In the genomic region with DNA sequence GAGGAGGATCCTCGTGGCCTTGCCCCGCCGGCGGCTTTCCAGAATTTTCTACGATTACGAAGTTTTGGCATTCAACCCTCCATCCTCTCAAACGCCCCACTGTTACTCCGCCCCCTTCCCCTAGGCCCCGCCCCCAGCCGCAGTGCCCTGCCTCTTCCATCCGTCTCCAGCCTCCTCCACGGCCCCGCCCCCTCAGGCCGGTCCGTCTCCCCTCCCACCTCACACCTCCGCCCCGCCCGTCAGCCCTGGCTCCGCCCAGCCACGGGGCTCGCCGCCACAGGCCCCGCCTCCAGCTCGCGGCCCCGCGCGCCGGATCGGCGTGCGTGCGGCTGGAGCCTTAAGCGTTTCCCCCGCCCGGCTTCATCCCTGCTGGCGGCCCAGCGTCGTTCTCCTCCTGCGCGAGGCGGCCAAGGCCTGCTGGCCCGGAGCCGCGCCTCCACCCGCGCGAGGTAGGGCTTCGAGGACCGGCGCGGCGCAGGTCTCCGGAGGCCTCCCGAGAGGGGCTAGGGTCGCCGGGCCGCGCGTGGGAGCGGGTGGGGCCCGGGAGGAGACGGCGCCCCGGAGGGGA, we compare ENCODE assay signal across 8 cellular contexts. TPM values are rescaled to one million over a fixed set of nuclear protein-coding genes. Genes with fewer than 3 reads are reported as not detected.
DNase-seq lines count a peak whose midpoint lies in the region; TF ChIP-seq lines count a peak whose summit lies in the region.

Gene C17orf67, minus strand, starts transcription at position 109 of the 568 bp plus-strand sequence. CDS start 18,110 bp downstream, outside the sequence.
Gene DGKE, plus strand, starts transcription at position 340 of the 568 bp plus-strand sequence. CDS start 645 bp downstream, outside the sequence.

- H3K36me3 ChIP-seq in HAP-1 (replicated peaks) (peaks cover 6% of the 10 kb centered on the region; the same call in 1 of the 2 replicates), neutrophil (no peaks in the 10 kb centered on the region)

- H3K27ac ChIP-seq in neutrophil (peak within 1 kb of the TSS; percentile 71), substantia nigra (ENCODE audit: low read depth, low read length, poor library complexity, severe bottlenecking) (peak within 1 kb of the TSS; percentile 79)

- no peaks in the 10 kb centered on the region for H3K9me3 ChIP-seq in HAP-1
- H3K9me3 ChIP-seq in neutrophil = no peaks in the 10 kb centered on the region

- DNase-seq in G401 (ENCODE audit: low spot score) (peak; percentile 99), HAP-1 (ENCODE audit: low spot score in 2 of 2) (peak; percentile 91 to 99), M059J (ENCODE audit: low read depth) (peak; percentile 73), SIG-M5 treated with dmso at 0.1 percent for 504 hours (lab: John Stamatoyannopoulos, UW; ENCODE audit: unreplicated experiment) (peak; percentile 94), foreskin melanocyte (peak; percentile 80), substantia nigra (lab: John Stamatoyannopoulos, UW) (peak; percentile 52 to 99 (median 93))
- peak; percentile 84 to 99 (median 96) for DNase-seq in activated naive CD4-positive, alpha-beta T cell (lab: John Stamatoyannopoulos, UW)

- in situ Hi-C loops in G401 (cut with HindIII; ENCODE audit: low sequenced_read_pairs) = no loop called here
- in situ Hi-C loops in HAP-1 (cut with MboI; ENCODE audit: low sequenced_read_pairs) = no loop called here

- no peaks in the 10 kb centered on the region for H3K27me3 ChIP-seq in HAP-1 (ENCODE audit: low read depth)
- peaks cover 36% of the 10 kb centered on the region for H3K27me3 ChIP-seq in neutrophil

- TF ChIP-seq CTCF in neutrophil (IDR thresholded peaks at IDR 0.05) = peak; percentile 42

- H3K4me1 ChIP-seq in HAP-1 = peaks cover 19% of the 10 kb centered on the region
- peaks cover 25 to 26% of the 10 kb centered on the region in 2 experiments for H3K4me1 ChIP-seq in neutrophil (ENCODE audit: control insufficient read depth in 1 of 2, insufficient read depth in 1 of 2, low read depth in 1 of 2, low read length in 1 of 2)

- H3K4me3 ChIP-seq in HAP-1 = peak within 1 kb of the TSS; percentile 56
- peak within 1 kb of the TSS; percentile 78 to 87 for H3K4me3 ChIP-seq in neutrophil (ENCODE audit: low read depth in 1 of 2, low read length in 1 of 2)

RNA-seq across cellular contexts. Expression of gene C17orf67, which starts in this region (rescaled TPM):
- 0.51 and 1.7 TPM in 2 replicates for total RNA-seq in G401 (2014; rRNA removed; shearing (Covaris generic))
- 0.32 TPM in 1 of 2 replicates, not detected in the other for total RNA-seq in M059J (2014; rRNA removed; shearing (Covaris generic))

RNA-seq across cellular contexts. Expression of gene DGKE, which starts in this region (rescaled TPM):
- 9.5 and 12.8 TPM in 2 replicates for total RNA-seq in G401 (2014; rRNA removed; shearing (Covaris generic))
- 0.25 and 0.81 TPM in 2 replicates for total RNA-seq in M059J (2014; rRNA removed; shearing (Covaris generic))

Comparison
In these comparisons a context has a peak if more than half of its experiments do, and no peak if none do; other contexts are left out.
1. Peak in every context shown above with its lines: DNase-seq, H3K4me3 ChIP-seq and H3K27ac ChIP-seq.
2. Peak in DNase-seq in M059J; RNA of the genes that start here not detected or under 1 TPM.